In the genomic region with DNA sequence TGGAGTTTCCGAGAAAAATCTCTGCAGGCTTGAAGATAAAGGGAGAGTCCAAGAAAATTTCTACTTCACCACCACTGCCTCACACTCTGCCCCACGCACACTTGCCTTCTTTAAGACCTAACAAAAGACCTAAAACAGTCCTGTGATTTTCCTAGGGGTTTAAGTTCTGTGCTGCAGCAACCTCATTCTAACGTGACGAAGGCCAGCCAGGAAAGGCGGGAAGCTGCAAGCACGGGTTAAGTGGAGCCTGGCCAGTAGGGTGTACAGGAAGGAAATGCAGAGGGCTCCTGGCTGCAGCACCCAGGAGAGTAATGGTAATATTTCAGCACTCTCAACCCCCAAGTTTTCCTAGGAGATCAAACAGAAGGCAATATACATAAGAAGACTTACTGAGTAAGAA, we compare ENCODE assay signal across 8 cellular contexts. TPM values are rescaled to one million over a fixed set of nuclear protein-coding genes. Genes with fewer than 3 reads are reported as not detected.
DNase-seq lines count a peak whose midpoint lies in the region; ATAC-seq and TF ChIP-seq lines count a peak whose summit lies in the region.

No MANE protein-coding gene starts in this region.

- no peaks in the 10 kb centered on the region for H3K9me3 ChIP-seq in CD8-positive, alpha-beta T cell (ENCODE audit: low read length)
- no peaks in the 10 kb centered on the region for H3K9me3 ChIP-seq in esophagus squamous epithelium

- POLR2A ChIA-PET in CD8-positive, alpha-beta T cell (lab: Charles Lee), result no interaction called here

- CTCF ChIA-PET in CD8-positive, alpha-beta T cell (lab: Charles Lee), result no interaction called here

- H3K27me3 Mint-ChIP-seq in CD8-positive, alpha-beta T cell (ENCODE audit: low read depth), result peaks cover 2% of the 10 kb centered on the region
- H3K27me3 Mint-ChIP-seq in nephron progenitor cell (ENCODE audit: low read depth, poor library complexity), result no peaks in the 10 kb centered on the region

- WGBS in esophagus squamous epithelium, 2 donors, result 14 to 24% methylated on average over 4 to 6 of the region's 6 CpGs

- no peaks in the 10 kb centered on the region for H3K27me3 ChIP-seq in CD8-positive, alpha-beta T cell (ENCODE audit: insufficient read depth, low read length)
- H3K27me3 ChIP-seq in esophagus squamous epithelium, result no peaks in the 10 kb centered on the region

- H3K27ac Mint-ChIP-seq in CD8-positive, alpha-beta T cell, result peak overlapping the region; percentile 60
- H3K27ac Mint-ChIP-seq in nephron progenitor cell, result no peak overlapping the region

- peaks cover 19% of the 10 kb centered on the region for H3K4me1 ChIP-seq in CD8-positive, alpha-beta T cell (ENCODE audit: insufficient read depth, low read length)
- H3K4me1 ChIP-seq in esophagus squamous epithelium, result peaks cover 14 to 32% (median 17%) of the 10 kb centered on the region in 3 donors

- H3K36me3 ChIP-seq in CD8-positive, alpha-beta T cell (ENCODE audit: insufficient read depth, low read length), result no peaks in the 10 kb centered on the region
- no peaks in the 10 kb centered on the region for H3K36me3 ChIP-seq in esophagus squamous epithelium

- peak overlapping the region; percentile 91 for H3K4me3 Mint-ChIP-seq in CD8-positive, alpha-beta T cell
- H3K4me3 Mint-ChIP-seq in nephron progenitor cell, result peak overlapping the region; percentile 92

- H3K27ac ChIP-seq in CD8-positive, alpha-beta T cell (ENCODE audit: low read depth, low read length), result no peak overlapping the region
- H3K27ac ChIP-seq in esophagus squamous epithelium, result peak overlapping the region; percentile 87 to 96 (median 94)

- intact Hi-C loops in CD8-positive, alpha-beta T cell (cut with DNase I, micrococcal nuclease), result loop anchor here in 1 of 2 experiments (5.0 kb wide), 1 partner anchor 307 kb away; the partner anchor contains the start of gene BEND5
- intact Hi-C loops in esophagus squamous epithelium (cut with DNase I), result no loop called here

- H3K4me3 ChIP-seq in CD8-positive, alpha-beta T cell (ENCODE audit: low read depth, low read length), result no peak overlapping the region
- H3K4me3 ChIP-seq in esophagus squamous epithelium, result peak overlapping the region; percentile 80 to 90 (median 85)

- TF ChIP-seq CTCF in CD8-positive, alpha-beta T cell (IDR thresholded peaks at IDR 0.05), result no peak
- TF ChIP-seq CTCF in esophagus squamous epithelium (IDR thresholded peaks at IDR 0.05) (no peak), nephron progenitor cell (IDR thresholded peaks at IDR 0.05) (no peak)

- peaks cover 34% of the 10 kb centered on the region for H3K4me1 Mint-ChIP-seq in CD8-positive, alpha-beta T cell (ENCODE audit: low read depth)
- peaks cover 32% of the 10 kb centered on the region for H3K4me1 Mint-ChIP-seq in nephron progenitor cell

- DNase-seq in CD8-positive, alpha-beta T cell, result no peak
- DNase-seq in RPMI7951 (ENCODE audit: low read depth), result peak; percentile 45
- no peak for DNase-seq in esophagus squamous epithelium (lab: John Stamatoyannopoulos, UW)
- peak; percentile 20 for DNase-seq in nephron progenitor cell
- DNase-seq in cortex of kidney (lab: John Stamatoyannopoulos, UW), result no peak
- no peak for DNase-seq in NCI-H2196 treated with DMSO at 0.1 percent for 48 hours (lab: John Stamatoyannopoulos, UW; ENCODE audit: unreplicated experiment)
- no peak for DNase-seq in GOT3 (lab: John Stamatoyannopoulos, UW)

- TF ChIP-seq POLR2A in esophagus squamous epithelium (IDR thresholded peaks at IDR 0.05), result no peak

- ATAC-seq in CD8-positive, alpha-beta T cell, result no peak
- no peak for ATAC-seq in HG02870 (IDR thresholded peaks at IDR 0.05; ENCODE audit: unreplicated experiment)

- H3K36me3 Mint-ChIP-seq in CD8-positive, alpha-beta T cell, result no peaks in the 10 kb centered on the region
- H3K36me3 Mint-ChIP-seq in nephron progenitor cell (ENCODE audit: low read depth), result peaks cover 5% of the 10 kb centered on the region

- H3K9me3 Mint-ChIP-seq in CD8-positive, alpha-beta T cell, result no peaks in the 10 kb centered on the region
- peaks cover 8% of the 10 kb centered on the region for H3K9me3 Mint-ChIP-seq in nephron progenitor cell

RNA-seq across cellular contexts. Expression of gene SPATA6, which starts 1.5 kb away (rescaled TPM):
- 1 to 10 TPM; 2.1 to 2.5 TPM for total RNA-seq in CD8-positive, alpha-beta T cell
- total RNA-seq in RPMI7951 (2014; rRNA removed; shearing (Covaris generic)), result 6.8 and 7.9 TPM in 2 replicates
- total RNA-seq in esophagus squamous epithelium, result 1 to 10 TPM; 2.9 to 8.8 (median 7.1) TPM

Comparison
In these comparisons a context has a peak if more than half of its experiments do, and no peak if none do; other contexts are left out.
1. DNase-seq: peak in RPMI7951 (single experiment) and nephron progenitor cell (single experiment); none in CD8-positive, alpha-beta T cell (0 of 7), esophagus squamous epithelium (single experiment), cortex of kidney (single experiment), NCI-H2196 treated with DMSO at 0.1 percent for 48 hours (single experiment) and GOT3 (single experiment).